16 cellular contexts compared by ENCODE assay signal in the genomic region with DNA sequence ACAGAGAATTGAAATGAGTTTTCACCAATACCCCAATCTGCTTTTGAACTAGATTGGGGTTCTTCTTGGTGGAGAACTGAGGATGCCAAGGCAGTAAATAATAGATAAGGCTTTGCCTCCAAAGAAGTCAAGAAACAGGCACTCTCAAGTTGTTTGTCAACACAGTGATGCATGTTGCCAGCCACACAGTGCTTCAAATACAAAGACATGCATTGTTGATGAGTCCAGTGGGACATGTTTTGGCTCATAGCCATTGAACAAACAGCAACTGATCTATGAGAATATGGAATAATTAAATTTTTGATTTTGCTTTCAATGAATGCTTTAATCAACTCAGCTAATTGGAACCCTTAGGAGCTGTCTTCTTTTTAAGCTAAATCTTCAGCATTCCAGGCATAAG.
DNase-seq lines count a peak whose midpoint lies in the region; ATAC-seq, FAIRE-seq and TF ChIP-seq lines count a peak whose summit lies in the region.
"Had no signal": no experiment of that assay in that cellular context is flagged by ENCODE, and none has a peak within 500 bp of the region (broad histone marks: within the 10 kb centered on the region; RNA-seq: fewer than 3 reads in every experiment).

No MANE protein-coding gene starts in this region.

- peak; percentile 30 for FAIRE-seq in H54 (lab: Jason Lieb, UNC)
- FAIRE-seq: H1, HepG2, HTR-8/SVneo had no signal

- no peaks in the 10 kb centered on the region for H3K36me3 ChIP-seq in right lobe of liver
- H3K36me3 ChIP-seq: BLaER1 had no signal

- no peak overlapping the region for H3K27ac ChIP-seq in right lobe of liver
- H3K27ac ChIP-seq: 22Rv1, BLaER1 had no signal

- DNase-seq in NCI-H1105 treated with DMSO at 0.1 percent for 48 hours (lab: John Stamatoyannopoulos, UW) (peak; percentile 19), NCI-H1105 (lab: John Stamatoyannopoulos, UW) (no peak), H54 (ENCODE audit: insufficient read length, low spot score) (no peak), SK-MEL-5 (ENCODE audit: low read depth, low spot score) (peak; percentile 81), sciatic nerve (ENCODE audit: low spot score) (no peak), right lobe of liver (no peak), inferior parietal cortex (ENCODE audit: extremely low spot score) (no peak)
- no peak for DNase-seq in stimulated activated CD8-positive, alpha-beta memory T cell treated with anti-CD3 and anti-CD28 coated beads, Interleukin-4, amount 100 ng/mL, for 48 hours
- DNase-seq: CD8-positive, alpha-beta memory T cell; GF-D8; HFFc6 had no signal

- no peaks in the 10 kb centered on the region for H3K9me3 ChIP-seq in right lobe of liver

- TF ChIP-seq CTCF in right lobe of liver (IDR thresholded peaks at IDR 0.05): no peak

- H3K4me3 ChIP-seq in right lobe of liver: no peak overlapping the region
- H3K4me3 ChIP-seq: BLaER1 had no signal

- TF ChIP-seq POLR2A in H54 (IDR thresholded peaks at IDR 0.05; ENCODE audit: low read depth, low read length) (no peak), right lobe of liver (IDR thresholded peaks at IDR 0.05) (no peak)

- H3K27me3 ChIP-seq in right lobe of liver: no peaks in the 10 kb centered on the region
- H3K27me3 ChIP-seq: BLaER1 had no signal

- intact Hi-C loops in sciatic nerve (cut with DNase I) (no loop called here), right lobe of liver (cut with DNase I) (no loop called here)

- in situ Hi-C loops in SK-MEL-5 (cut with HindIII; ENCODE audit: low pct_unique_long_range_greater_than_20kb, low sequenced_read_pairs): no loop called here

- peak; percentile 34 for ATAC-seq in sciatic nerve
- ATAC-seq in right lobe of liver: no peak
- ATAC-seq: HepG2 had no signal

- H3K4me1 ChIP-seq in right lobe of liver: no peaks in the 10 kb centered on the region

Comparison
In these comparisons a context has a peak if more than half of its experiments do, and no peak if none do; other contexts are left out.
1. DNase-seq: peak in NCI-H1105 treated with DMSO at 0.1 percent for 48 hours (single experiment) and SK-MEL-5 (single experiment); none in NCI-H1105 (single experiment), H54 (single experiment), sciatic nerve (single experiment), stimulated activated CD8-positive, alpha-beta memory T cell treated with anti-CD3 and anti-CD28 coated beads, Interleukin-4, amount 100 ng/mL, for 48 hours (single experiment), right lobe of liver (0 of 3) and inferior parietal cortex (single experiment).